17 cellular contexts compared by ENCODE assay signal in genomic region chr4:76799139-76799538, GRCh38.
"Had no signal": no experiment of that assay in that cellular context is flagged by ENCODE, and none has a peak within 500 bp of the region (broad histone marks: within the 10 kb centered on the region; RNA-seq: fewer than 3 reads in every experiment).

No MANE protein-coding gene starts in this region.

- H3K4me1 Mint-ChIP-seq: activated naive CD8-positive, alpha-beta T cell treated with anti-CD3 and anti-CD28 coated beads, Interleukin-2, amount 50 U/mL, for 24 hours had no signal

- FAIRE-seq: colon, frontal cortex, kidney, small intestine had no signal

- H3K9me3 ChIP-seq: neutrophil, tibial artery, uterus had no signal

- H3K27ac ChIP-seq: neutrophil, tibial artery, VCaP had no signal

- H3K4me3 Mint-ChIP-seq: activated CD8-positive, alpha-beta T cell treated with anti-CD3 and anti-CD28 coated beads, Interleukin-2, amount 10 ng/mL, durations not matched to agents 7 days and 5 days; activated naive CD8-positive, alpha-beta T cell treated with anti-CD3 and anti-CD28 coated beads, Interleukin-2, amount 50 U/mL, for 24 hours had no signal

- H3K9me3 Mint-ChIP-seq: activated naive CD8-positive, alpha-beta T cell treated with anti-CD3 and anti-CD28 coated beads, Interleukin-2, amount 50 U/mL, for 24 hours had no signal

- ATAC-seq: activated CD8-positive, alpha-beta T cell treated with anti-CD3 and anti-CD28 coated beads, Interleukin-2, amount 10 ng/mL, durations not matched to agents 7 days and 5 days; activated naive CD8-positive, alpha-beta T cell treated with anti-CD3 and anti-CD28 coated beads, Interleukin-2, amount 50 U/mL, for 24 hours had no signal

- H3K4me3 ChIP-seq: tibial artery, uterus had no signal

- H3K36me3 ChIP-seq: neutrophil, tibial artery, uterus had no signal

- H3K27me3 ChIP-seq: tibial artery, uterus had no signal

- DNase-seq: activated CD4-positive, alpha-beta T cell treated with anti-CD3 and anti-CD28 coated beads for 4 hours; activated CD8-positive, alpha-beta memory T cell treated with anti-CD3 and anti-CD28 coated beads, Interleukin-2, amount 50 U/mL, for 48 hours; activated CD8-positive, alpha-beta T cell treated with anti-CD3 and anti-CD28 coated beads, Interleukin-2, amount 10 ng/mL, durations not matched to agents 7 days and 5 days; activated naive CD4-positive, alpha-beta T cell treated with Interleukin-2 at 50 U/mL for 16 hours; activated naive CD8-positive, alpha-beta T cell treated with anti-CD3 and anti-CD28 coated beads, Interleukin-2, amount 50 U/mL, for 24 hours; effector CD4-positive, alpha-beta T cell; kidney; midbrain; posterior cingulate gyrus; small intestine; T-helper 9 cell; tibial artery; uterus had no signal

- H3K27ac Mint-ChIP-seq: activated CD8-positive, alpha-beta T cell treated with anti-CD3 and anti-CD28 coated beads, Interleukin-2, amount 10 ng/mL, durations not matched to agents 7 days and 5 days; activated naive CD8-positive, alpha-beta T cell treated with anti-CD3 and anti-CD28 coated beads, Interleukin-2, amount 50 U/mL, for 24 hours had no signal
